8 cellular contexts compared by ENCODE assay signal in genomic region chr5:120457839-120458507, GRCh38. TPM values are rescaled to one million over a fixed set of nuclear protein-coding genes. Genes with fewer than 3 reads are reported as not detected.
DNase-seq lines count a peak whose midpoint lies in the region; ATAC-seq and TF ChIP-seq lines count a peak whose summit lies in the region.

No MANE protein-coding gene starts in this region.

- peak; percentile 74 for TF ChIP-seq CTCF in glutamatergic neuron (IDR thresholded peaks at IDR 0.05; ENCODE audit: partially characterized antibody, unreplicated experiment)

- no peak overlapping the region for H3K27ac ChIP-seq in CD4-positive, alpha-beta memory T cell (ENCODE audit: low read depth, low read length)

- peaks cover 0 to 12% (median 1%) of the 10 kb centered on the region in 4 donors for H3K4me1 Mint-ChIP-seq in CD4-positive, alpha-beta memory T cell
- H3K4me1 Mint-ChIP-seq in activated T-cell treated with anti-CD3 and anti-CD28 coated beads, Interleukin-2, amount 50 U/mL, for 72 hours (ENCODE audit: low read depth), result peaks cover 5% of the 10 kb centered on the region
- peaks cover 2% of the 10 kb centered on the region for H3K4me1 Mint-ChIP-seq in glutamatergic neuron (ENCODE audit: low read depth, unreplicated experiment)

- peak overlapping the region; percentile 28 to 47 for H3K4me3 ChIP-seq in CD4-positive, alpha-beta memory T cell (ENCODE audit: low read length in 2 of 2)

- peak; percentile 86 for ATAC-seq in GM19035 (IDR thresholded peaks at IDR 0.05; ENCODE audit: unreplicated experiment)
- peak; percentile 86 for ATAC-seq in HG03095 (IDR thresholded peaks at IDR 0.05; ENCODE audit: unreplicated experiment)
- peak; percentile 68 to 80 for ATAC-seq in activated T-cell treated with anti-CD3 and anti-CD28 coated beads, Interleukin-2, amount 50 U/mL, for 72 hours (replicated peaks in 1 of 2)

- no peaks in the 10 kb centered on the region for H3K4me1 ChIP-seq in CD4-positive, alpha-beta memory T cell (ENCODE audit: insufficient read depth, low read length)

- CTCF ChIA-PET in CD4-positive, alpha-beta memory T cell (lab: Charles Lee; ENCODE audit: partially characterized antibody), result interaction anchor here (1.0 to 1.2 kb wide), 2 partner anchors 12 to 1470 kb away, joined by 3 read pairs; partner anchors contain the start of gene DTWD2

- no peaks in the 10 kb centered on the region for H3K27me3 ChIP-seq in CD4-positive, alpha-beta memory T cell (ENCODE audit: insufficient read depth, low read length)

- no peaks in the 10 kb centered on the region for H3K9me3 ChIP-seq in CD4-positive, alpha-beta memory T cell (ENCODE audit: control insufficient read depth in 1 of 2, low read length in 2 of 2)

- H3K36me3 ChIP-seq in CD4-positive, alpha-beta memory T cell (ENCODE audit: insufficient read depth, low read length), result no peaks in the 10 kb centered on the region

- H3K36me3 Mint-ChIP-seq in CD4-positive, alpha-beta memory T cell, result no peaks in the 10 kb centered on the region
- no peaks in the 10 kb centered on the region for H3K36me3 Mint-ChIP-seq in activated T-cell treated with anti-CD3 and anti-CD28 coated beads, Interleukin-2, amount 50 U/mL, for 72 hours (ENCODE audit: insufficient read depth in 2 of 2)
- no peaks in the 10 kb centered on the region for H3K36me3 Mint-ChIP-seq in glutamatergic neuron (ENCODE audit: unreplicated experiment)

- peaks cover 0 to 1% (median 0%) of the 10 kb centered on the region in 8 donors for H3K9me3 Mint-ChIP-seq in CD4-positive, alpha-beta memory T cell
- H3K9me3 Mint-ChIP-seq in activated T-cell treated with anti-CD3 and anti-CD28 coated beads, Interleukin-2, amount 50 U/mL, for 72 hours, result no peaks in the 10 kb centered on the region
- peaks cover 4% of the 10 kb centered on the region for H3K9me3 Mint-ChIP-seq in glutamatergic neuron (ENCODE audit: unreplicated experiment)

- peaks cover 5 to 6% of the 10 kb centered on the region in 2 donors for H3K27me3 Mint-ChIP-seq in CD4-positive, alpha-beta memory T cell
- H3K27me3 Mint-ChIP-seq in activated T-cell treated with anti-CD3 and anti-CD28 coated beads, Interleukin-2, amount 50 U/mL, for 72 hours (ENCODE audit: low read depth), result peaks cover 12% of the 10 kb centered on the region
- H3K27me3 Mint-ChIP-seq in glutamatergic neuron (ENCODE audit: unreplicated experiment), result no peaks in the 10 kb centered on the region

- peak; percentile 39 to 66 (median 43) for DNase-seq in CD4-positive, alpha-beta memory T cell
- peak; percentile 74 for DNase-seq in NCI-H69 (lab: John Stamatoyannopoulos, UW)
- DNase-seq in activated T-cell treated with anti-CD3 and anti-CD28 coated beads, Interleukin-2, amount 50 U/mL, for 72 hours, result peak; percentile 28 to 54
- peak; percentile 69 for DNase-seq in glutamatergic neuron
- peak in 8 of 10 donors; percentile 41 to 90 (median 57) for DNase-seq in posterior cingulate gyrus
- no peak for DNase-seq in superior temporal gyrus (ENCODE audit: extremely low spot score)

- POLR2A ChIA-PET in CD4-positive, alpha-beta memory T cell (lab: Charles Lee; ENCODE audit: partially characterized antibody), result no interaction called here

- peak overlapping the region in 6 of 7 donors; percentile 13 to 81 (median 40) for H3K27ac Mint-ChIP-seq in CD4-positive, alpha-beta memory T cell
- H3K27ac Mint-ChIP-seq in activated T-cell treated with anti-CD3 and anti-CD28 coated beads, Interleukin-2, amount 50 U/mL, for 72 hours, result no peak overlapping the region
- no peak overlapping the region for H3K27ac Mint-ChIP-seq in glutamatergic neuron (ENCODE audit: unreplicated experiment)

- intact Hi-C loops in CD4-positive, alpha-beta memory T cell (cut with micrococcal nuclease), result no loop called here
- intact Hi-C loops in posterior cingulate gyrus (cut with DNase I), result no loop called here

- H3K4me3 Mint-ChIP-seq in CD4-positive, alpha-beta memory T cell, result peak overlapping the region; percentile 72 to 85 (median 80)
- peak overlapping the region; percentile 12 to 33 for H3K4me3 Mint-ChIP-seq in activated T-cell treated with anti-CD3 and anti-CD28 coated beads, Interleukin-2, amount 50 U/mL, for 72 hours
- no peak overlapping the region for H3K4me3 Mint-ChIP-seq in glutamatergic neuron (ENCODE audit: unreplicated experiment)

RNA-seq across cellular contexts. Expression of gene PRR16, which starts 6.1 kb away (rescaled TPM):
- not detected for total RNA-seq in CD4-positive, alpha-beta memory T cell
- polyA plus RNA-seq in CD4-positive, alpha-beta memory T cell, result not detected
- not detected for total RNA-seq in activated T-cell treated with anti-CD3 and anti-CD28 coated beads, Interleukin-2, amount 50 U/mL, for 72 hours
- total RNA-seq in glutamatergic neuron (ENCODE audit: unreplicated experiment), result 0.25 TPM

Comparison
In these comparisons a context has a peak if more than half of its experiments do, and no peak if none do; other contexts are left out.
1. H3K27ac Mint-ChIP-seq: peak in CD4-positive, alpha-beta memory T cell (6 of 7); none in activated T-cell treated with anti-CD3 and anti-CD28 coated beads, Interleukin-2, amount 50 U/mL, for 72 hours (single experiment) and glutamatergic neuron (single experiment).
2. Peak in every context shown above with its lines, with median percentiles within 50 percentile points of each other: ATAC-seq.